In the genomic region with DNA sequence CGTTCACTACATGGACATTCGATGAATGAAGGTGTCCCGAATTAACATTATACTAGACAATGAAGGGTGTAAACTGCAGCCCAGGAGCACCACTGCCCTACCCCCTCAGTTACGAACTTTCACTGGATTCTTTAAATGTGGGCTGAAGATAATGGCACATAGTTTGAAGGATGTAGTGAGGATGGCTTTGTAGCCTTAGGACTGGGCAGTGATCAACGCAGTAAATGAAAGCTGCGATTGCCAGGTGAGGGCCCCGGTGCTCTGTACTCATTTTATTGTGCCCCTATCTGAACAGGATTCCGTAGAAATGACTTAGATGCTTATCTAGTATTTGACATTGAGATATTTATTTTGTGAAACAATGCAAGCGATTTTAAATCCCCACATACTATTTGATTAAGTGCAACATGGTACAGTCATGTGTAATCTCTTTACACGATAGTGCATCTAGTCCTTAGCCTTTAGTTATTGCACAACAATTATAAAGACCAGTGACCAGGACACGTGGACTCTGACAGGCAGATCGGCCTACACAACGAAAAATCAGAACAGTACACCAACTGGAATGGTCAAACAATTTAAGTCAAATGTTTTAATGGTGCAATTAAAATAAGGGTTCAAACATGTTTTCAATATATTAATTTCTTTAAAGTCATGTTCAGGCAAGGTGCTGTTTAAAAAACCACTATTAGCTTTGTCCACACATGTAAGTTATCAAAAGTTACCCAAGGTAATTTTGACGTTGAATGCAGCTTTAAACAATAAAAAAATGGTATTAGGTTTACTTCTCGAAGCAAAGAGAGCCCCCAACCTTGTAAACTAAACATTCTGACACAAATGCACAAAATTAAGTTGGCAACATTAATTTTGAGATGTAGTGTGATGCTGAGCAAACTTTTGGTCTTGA, we compare ENCODE assay signal across 8 cellular contexts. TPM values are rescaled to one million over a fixed set of nuclear protein-coding genes. Genes with fewer than 3 reads are reported as not detected.
DNase-seq lines count a peak whose midpoint lies in the region; ATAC-seq and TF ChIP-seq lines count a peak whose summit lies in the region.

No MANE protein-coding gene starts in this region.

- POLR2A ChIA-PET in naive thymus-derived CD4-positive, alpha-beta T cell (lab: Charles Lee) = interaction anchor here (1.1 to 9.4 kb wide), 15 partner anchors 8 to 249 kb away, joined by 3 to 173 read pairs (median 18); a partner anchor contains a TSS

- peaks cover 11 to 34% (median 27%) of the 10 kb centered on the region in 7 donors for H3K4me1 Mint-ChIP-seq in naive thymus-derived CD4-positive, alpha-beta T cell

- no peak for ATAC-seq in naive thymus-derived CD4-positive, alpha-beta T cell
- ATAC-seq in HG03175 (IDR thresholded peaks at IDR 0.05; ENCODE audit: unreplicated experiment) = no peak

- CTCF ChIA-PET in naive thymus-derived CD4-positive, alpha-beta T cell (lab: Charles Lee) = interaction anchor here (1.5 to 2.9 kb wide), 3 partner anchors 14 to 135 kb away, joined by 3 to 9 read pairs (median 4); no protein-coding TSS in a partner anchor

- peaks cover 0 to 26% (median 12%) of the 10 kb centered on the region in 5 donors for H3K36me3 Mint-ChIP-seq in naive thymus-derived CD4-positive, alpha-beta T cell

- peaks cover 57% of the 10 kb centered on the region for H3K36me3 ChIP-seq in KOPT-K1 (ENCODE audit: insufficient read depth, low read length)
- no peaks in the 10 kb centered on the region for H3K36me3 ChIP-seq in breast epithelium
- peaks cover 0 to 8% (median 5%) of the 10 kb centered on the region in 3 experiments for H3K36me3 ChIP-seq in naive thymus-derived CD4-positive, alpha-beta T cell (ENCODE audit: control insufficient read depth in 2 of 3, insufficient read depth in 3 of 3, low read length in 3 of 3)

- no peaks in the 10 kb centered on the region for H3K27me3 ChIP-seq in breast epithelium
- H3K27me3 ChIP-seq in naive thymus-derived CD4-positive, alpha-beta T cell (ENCODE audit: control insufficient read depth in 2 of 2, insufficient read depth in 2 of 2, low read length in 2 of 2) = no peaks in the 10 kb centered on the region

- H3K4me3 Mint-ChIP-seq in naive thymus-derived CD4-positive, alpha-beta T cell = peak overlapping the region in 5 of 10 donors; percentile 26 to 82 (median 55)

- TF ChIP-seq POLR2A in breast epithelium (IDR thresholded peaks at IDR 0.05) = no peak

- H3K4me1 ChIP-seq in breast epithelium = peaks cover 3 to 10% of the 10 kb centered on the region in 2 donors
- H3K4me1 ChIP-seq in naive thymus-derived CD4-positive, alpha-beta T cell (ENCODE audit: control insufficient read depth in 2 of 2, insufficient read depth in 2 of 2, low read length in 2 of 2) = peaks cover 11 to 12% of the 10 kb centered on the region in 2 donors

- TF ChIP-seq CTCF in breast epithelium (IDR thresholded peaks at IDR 0.05) = no peak

- intact Hi-C loops in breast epithelium (cut with DNase I; ENCODE audit: low total_unique reads) = loop anchor here (10.0 kb wide), 1 partner anchor 117 kb away; a partner anchor contains a TSS
- intact Hi-C loops in naive thymus-derived CD4-positive, alpha-beta T cell (cut with micrococcal nuclease) = loop anchor here (2.0 to 10.0 kb wide), 8 partner anchors 230 to 830 kb away; a partner anchor contains a TSS

- H3K9me3 Mint-ChIP-seq in naive thymus-derived CD4-positive, alpha-beta T cell = peaks cover 0 to 5% (median 0%) of the 10 kb centered on the region in 11 donors

- no peaks in the 10 kb centered on the region for H3K27me3 Mint-ChIP-seq in naive thymus-derived CD4-positive, alpha-beta T cell

- DNase-seq in EL (peak; percentile 52), breast epithelium (ENCODE audit: low spot score in 2 of 2) (no peak), RKO (ENCODE audit: low spot score) (no peak), mesenteric fat pad (ENCODE audit: low spot score) (no peak), NK-92 (lab: John Stamatoyannopoulos, UW; ENCODE audit: unreplicated experiment) (no peak)
- peak in 1 of 9 donors; percentile 23 for DNase-seq in naive thymus-derived CD4-positive, alpha-beta T cell

- H3K27ac Mint-ChIP-seq in naive thymus-derived CD4-positive, alpha-beta T cell = peak overlapping the region in 3 of 9 donors; percentile 72 to 81 (median 75)

- peak overlapping the region in 2 of 3 donors; percentile 81 to 82 for H3K4me3 ChIP-seq in breast epithelium
- H3K4me3 ChIP-seq in naive thymus-derived CD4-positive, alpha-beta T cell (ENCODE audit: low read length) = peak overlapping the region; percentile 72

- H3K27ac ChIP-seq in KOPT-K1 (ENCODE audit: low read depth, low read length, poor library complexity, severe bottlenecking) (peak overlapping the region; percentile 91), breast epithelium (peak overlapping the region; percentile 94 to 97)
- peak overlapping the region; percentile 91 for H3K27ac ChIP-seq in naive thymus-derived CD4-positive, alpha-beta T cell (ENCODE audit: low read depth, low read length)

- no peaks in the 10 kb centered on the region for H3K9me3 ChIP-seq in KOPT-K1 (ENCODE audit: insufficient read depth, low read length, poor library complexity, severe bottlenecking)
- no peaks in the 10 kb centered on the region for H3K9me3 ChIP-seq in breast epithelium
- H3K9me3 ChIP-seq in naive thymus-derived CD4-positive, alpha-beta T cell (ENCODE audit: control insufficient read depth in 2 of 3, low read length in 3 of 3) = no peaks in the 10 kb centered on the region

RNA-seq across cellular contexts. Expression of a gene that starts 17.4 kb away (rescaled TPM):
- total RNA-seq in breast epithelium (10 to 100 TPM; 13.1 to 40.8 (median 34.7) TPM), mesenteric fat pad (27.1 TPM)
- total RNA-seq in naive thymus-derived CD4-positive, alpha-beta T cell = 100 to 1,000 TPM in 1 of 5 experiments, 10 to 100 TPM in 4; 52.6 to 110 (median 62.9) TPM
- polyA plus RNA-seq in naive thymus-derived CD4-positive, alpha-beta T cell = 10 to 100 TPM; 15.7 to 19.7 TPM
